ENCODE assay signal across 33 cellular contexts in the genomic region with DNA sequence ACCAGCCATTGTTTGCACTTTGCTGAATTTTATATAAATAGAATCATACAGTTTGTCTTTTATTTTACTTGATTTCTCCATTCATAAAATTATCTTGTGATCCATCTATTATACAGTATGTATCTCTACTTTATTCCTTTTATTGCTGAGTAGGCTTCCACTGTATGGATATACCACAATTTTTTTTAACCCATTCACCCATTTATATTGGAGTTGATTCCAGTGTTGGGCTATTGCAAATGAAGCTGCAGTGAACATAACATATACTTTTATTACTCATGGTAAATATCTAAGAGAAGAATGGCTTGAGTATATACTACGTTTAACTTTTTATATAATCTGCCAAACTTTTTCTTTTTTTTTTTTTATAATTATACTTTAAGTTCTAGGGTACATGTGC.
DNase-seq lines count a peak whose midpoint lies in the region; ATAC-seq, FAIRE-seq and TF ChIP-seq lines count a peak whose summit lies in the region.
"Had no signal": no experiment of that assay in that cellular context is flagged by ENCODE, and none has a peak within 500 bp of the region (broad histone marks: within the 10 kb centered on the region; RNA-seq: fewer than 3 reads in every experiment).

No MANE protein-coding gene starts in this region.

- peaks cover 0 to 4% of the 10 kb centered on the region in 2 experiments; a peak in 2 of 4 replicates for H3K4me1 ChIP-seq in SK-N-SH (ENCODE audit: control insufficient read depth in 1 of 2, insufficient read depth in 2 of 2, low read depth in 1 of 2, low read length in 1 of 2)
- peaks cover 0 to 2% of the 10 kb centered on the region in 2 experiments; a peak in 1 of 5 replicates for H3K4me1 ChIP-seq in K562 (replicated peaks in 1 of 2; ENCODE audit: control insufficient read depth in 2 of 2, insufficient read depth in 2 of 2, low read length in 2 of 2)
- H3K4me1 ChIP-seq: BLaER1; BLaER1 treated with 17β-estradiol and CSF1 and Interleukin-3, amounts not matched to agents 10 nM and 100 nM; Caco-2 had no signal

- WGBS in SK-N-SH (ENCODE audit: low lambda C conversion rate), result 20% methylated on average over 1 of the region's 1 CpG
- 0% methylated on average over 1 of the region's 1 CpG for WGBS in K562 (ENCODE audit: insufficient coverage, low coverage, missing lambda C conversion rate)

- H3K4me1 Mint-ChIP-seq in nephron progenitor cell, result no peaks in the 10 kb centered on the region
- H3K4me1 Mint-ChIP-seq: B cell; CD14-positive monocyte; CD4-positive, alpha-beta memory T cell; CD4-positive, CD25-positive, alpha-beta regulatory T cell; CD8-positive, alpha-beta memory T cell had no signal

- H4K20me1 ChIP-seq in SK-N-SH (ENCODE audit: insufficient read depth) (no peaks in the 10 kb centered on the region), K562 (replicated peaks; ENCODE audit: control insufficient read depth, insufficient read depth, low read length) (no peaks in the 10 kb centered on the region)
- H4K20me1 ChIP-seq: BLaER1; BLaER1 treated with 17β-estradiol and CSF1 and Interleukin-3, amounts not matched to agents 10 nM and 100 nM had no signal

- no peak for TF ChIP-seq POLR2A in K562 (conservative IDR thresholded peaks at IDR 0.05)

- TF ChIP-seq EP300 in SK-N-SH (IDR thresholded peaks at IDR 0.05; ENCODE audit: borderline replicate concordance in 1 of 2, low read depth in 1 of 2, low read length in 1 of 2) (no peak), K562 (IDR thresholded peaks at IDR 0.05; ENCODE audit: low read length) (no peak)

- POLR2A ChIA-PET in SK-N-SH (lab: Yijun Ruan, JAX), result no interaction called here
- POLR2A ChIA-PET in K562 (lab: Yijun Ruan, JAX), result no interaction called here

- H3K4me3 ChIP-seq in SK-N-SH (ENCODE audit: low read depth in 2 of 2, low read length in 1 of 2), result no peak overlapping the region
- no peak overlapping the region for H3K4me3 ChIP-seq in K562
- H3K4me3 ChIP-seq: A549; BLaER1; BLaER1 treated with 17β-estradiol and CSF1 and Interleukin-3, amounts not matched to agents 10 nM and 100 nM had no signal

- no peak overlapping the region for H2AFZ ChIP-seq in SK-N-SH (ENCODE audit: low read depth)
- no peak overlapping the region for H2AFZ ChIP-seq in K562 (ENCODE audit: low read depth, low read length)

- in situ Hi-C loops in K562 (cut with MboI), result no loop called here

- no peak for FAIRE-seq in K562 (lab: Jason Lieb, UNC)
- FAIRE-seq: A204.1, A549, D721Med had no signal

- TF ChIP-seq RAD21 in SK-N-SH (IDR thresholded peaks at IDR 0.05; ENCODE audit: low read length), result no peak
- no peak for TF ChIP-seq RAD21 in K562 (CRISPR knock-in tag; conservative IDR thresholded peaks at IDR 0.05 in 1 of 2, IDR thresholded peaks at IDR 0.05 in 1 of 2)

- CTCF ChIA-PET in SK-N-SH (lab: Yijun Ruan, JAX) (no interaction called here), K562 (lab: Yijun Ruan, JAX; ENCODE audit: low intra/inter-chr PET ratio) (no interaction called here)

- no peaks in the 10 kb centered on the region for H3K9me2 ChIP-seq in SK-N-SH

- no peak for DNase-seq in SK-N-SH
- no peak for DNase-seq in K562 (ENCODE audit: extremely low read depth in 1 of 4, low spot score in 3 of 4)
- DNase-seq in nephron progenitor cell, result no peak
- DNase-seq: 8988T; ACHN; AML-193; BE2C; C1 segment of cervical spinal cord; Caco-2; Calu3; CD4-positive, alpha-beta memory T cell; CD4-positive, alpha-beta T cell; CD4-positive, CD25-positive, alpha-beta regulatory T cell; CD8-positive, alpha-beta memory T cell; CD8-positive, alpha-beta T cell; COR-L47; DMS 273 treated with DMSO at 0.1 percent for 48 hours; DMS153; DMS53; DMS79; DMS79 treated with DMSO at 0.1 percent for 48 hours; DND-41; EL had no signal

- H3K27ac ChIP-seq in SK-N-SH (ENCODE audit: low read depth in 2 of 2, low read length in 1 of 2) (no peak overlapping the region), K562 (ENCODE audit: extremely low read depth, low read depth, low read length) (no peak overlapping the region)
- H3K27ac ChIP-seq: 22Rv1; A549; BLaER1; BLaER1 treated with 17β-estradiol and CSF1 and Interleukin-3, amounts not matched to agents 10 nM and 100 nM; C4-2B had no signal

- peaks cover 13% of the 10 kb centered on the region for H3F3A ChIP-seq in SK-N-SH (replicated peaks; ENCODE audit: insufficient read depth)

- H3K27me3 ChIP-seq in SK-N-SH (ENCODE audit: insufficient read depth), result no peaks in the 10 kb centered on the region
- no peaks in the 10 kb centered on the region for H3K27me3 ChIP-seq in K562 (ENCODE audit: control insufficient read depth in 2 of 2, insufficient read depth in 2 of 2, low read length in 2 of 2)
- H3K27me3 ChIP-seq: BE2C; BLaER1; BLaER1 treated with 17β-estradiol and CSF1 and Interleukin-3, amounts not matched to agents 10 nM and 100 nM had no signal

- H3K9me3 ChIP-seq in SK-N-SH, result no peaks in the 10 kb centered on the region
- no peaks in the 10 kb centered on the region for H3K9me3 ChIP-seq in K562 (replicated peaks; ENCODE audit: control insufficient read depth, insufficient read depth, low read depth, low read length)
- H3K9me3 ChIP-seq: A549; BE2C; BLaER1; BLaER1 treated with 17β-estradiol and CSF1 and Interleukin-3, amounts not matched to agents 10 nM and 100 nM; Caco-2 had no signal

- H3K9ac ChIP-seq in SK-N-SH, result no peak overlapping the region
- no peak overlapping the region for H3K9ac ChIP-seq in K562 (ENCODE audit: insufficient read depth in 1 of 2, low read depth in 2 of 2, low read length in 2 of 2)
- H3K9ac ChIP-seq: BLaER1; BLaER1 treated with 17β-estradiol and CSF1 and Interleukin-3, amounts not matched to agents 10 nM and 100 nM had no signal

- H3K4me2 ChIP-seq in SK-N-SH (no peak overlapping the region), K562 (ENCODE audit: insufficient read depth, low read length) (no peak overlapping the region)
- H3K4me2 ChIP-seq: A549; BLaER1; BLaER1 treated with 17β-estradiol and CSF1 and Interleukin-3, amounts not matched to agents 10 nM and 100 nM had no signal

- peaks cover 14% of the 10 kb centered on the region for H3K9me3 Mint-ChIP-seq in nephron progenitor cell
- H3K9me3 Mint-ChIP-seq: CD4-positive, alpha-beta T cell had no signal

- H3K36me3 Mint-ChIP-seq in nephron progenitor cell (ENCODE audit: low read depth), result no peaks in the 10 kb centered on the region
- H3K36me3 Mint-ChIP-seq: CD14-positive monocyte; CD4-positive, alpha-beta memory T cell; CD4-positive, CD25-positive, alpha-beta regulatory T cell; CD8-positive, alpha-beta memory T cell; CD8-positive, alpha-beta T cell had no signal

- H3K36me3 ChIP-seq in SK-N-SH (replicated peaks in 1 of 2; ENCODE audit: control insufficient read depth in 1 of 2, insufficient read depth in 2 of 2, low read length in 1 of 2), result no peaks in the 10 kb centered on the region
- no peaks in the 10 kb centered on the region for H3K36me3 ChIP-seq in K562 (ENCODE audit: control insufficient read depth, insufficient read depth, low read length)
- H3K36me3 ChIP-seq: BE2C; BLaER1; BLaER1 treated with 17β-estradiol and CSF1 and Interleukin-3, amounts not matched to agents 10 nM and 100 nM had no signal

- no peaks in the 10 kb centered on the region for H3K27me3 Mint-ChIP-seq in nephron progenitor cell (ENCODE audit: low read depth, poor library complexity)
- H3K27me3 Mint-ChIP-seq: B cell; CD4-positive, alpha-beta memory T cell; CD4-positive, alpha-beta T cell; CD4-positive, CD25-positive, alpha-beta regulatory T cell; CD8-positive, alpha-beta memory T cell had no signal

- no TSS peak for BruUV-seq in K562 (replicated peaks; lab: Mats Ljungman, UMichigan)

- ATAC-seq in SK-N-SH treated with all-trans-retinoic acid at 6 μM for 48 hours (no peak), K562 (no peak)
- ATAC-seq: A549; CD8-positive, alpha-beta T cell had no signal

- no peaks in the 10 kb centered on the region for H3K9me1 ChIP-seq in K562 (ENCODE audit: control insufficient read depth, insufficient read depth, low read length)

- H3K27ac Mint-ChIP-seq in nephron progenitor cell, result no peak overlapping the region
- H3K27ac Mint-ChIP-seq: B cell; CD14-positive monocyte; CD4-positive, alpha-beta memory T cell; CD4-positive, alpha-beta T cell; CD4-positive, CD25-positive, alpha-beta regulatory T cell; CD8-positive, alpha-beta memory T cell; CD8-positive, alpha-beta T cell had no signal

- H3K79me2 ChIP-seq in SK-N-SH (ENCODE audit: insufficient read depth), result no peaks in the 10 kb centered on the region
- no peaks in the 10 kb centered on the region for H3K79me2 ChIP-seq in K562 (ENCODE audit: control insufficient read depth, insufficient read depth, low read length)

- no peak overlapping the region for H3K4me3 Mint-ChIP-seq in nephron progenitor cell
- H3K4me3 Mint-ChIP-seq: B cell; CD14-positive monocyte; CD4-positive, alpha-beta memory T cell; CD4-positive, alpha-beta T cell; CD4-positive, CD25-positive, alpha-beta regulatory T cell; CD8-positive, alpha-beta memory T cell; CD8-positive, alpha-beta T cell had no signal

- TF ChIP-seq CTCF in SK-N-SH (IDR thresholded peaks at IDR 0.05) (no peak), K562 (IDR thresholded peaks at IDR 0.05 in 2 of 3, conservative IDR thresholded peaks at IDR 0.05 in 1 of 3; ENCODE audit: insufficient read depth in 2 of 3, low read depth in 1 of 3, low read length in 3 of 3) (no peak), nephron progenitor cell (IDR thresholded peaks at IDR 0.05) (no peak)

- intact Hi-C loops in K562 (cut with micrococcal nuclease), result no loop called here

TF ChIP-seq in SK-N-SH treated with all-trans-retinoic acid at 6 μM for 48 hours, 23 proteins besides CTCF, POLR2A, EP300 and RAD21:
- TF ChIP-seq ZNF565 (CRISPR knock-in tag; conservative IDR thresholded peaks at IDR 0.05; ENCODE audit: low read depth) (no peak), ZNF8 (CRISPR knock-in tag; IDR thresholded peaks at IDR 0.05) (peak; percentile 95)

TF ChIP-seq in SK-N-SH, 30 proteins besides CTCF, POLR2A, EP300 and RAD21 (continues in another document):
- no peak for TF ChIP-seq IRF3 (IDR thresholded peaks at IDR 0.05; ENCODE audit: low read depth, low read length)

TF ChIP-seq in K562, 482 proteins besides CTCF, POLR2A, EP300 and RAD21:
- TF ChIP-seq NFIC (IDR thresholded peaks at IDR 0.05), result no peak
- no peak for TF ChIP-seq NEUROD1 (IDR thresholded peaks at IDR 0.05; ENCODE audit: borderline replicate concordance, low read depth, low read length, partially characterized antibody)
- TF ChIP-seq PTTG1 (tag; IDR thresholded peaks at IDR 0.05; ENCODE audit: low read depth), result no peak
- TF ChIP-seq SRSF3 (IDR thresholded peaks at IDR 0.05; ENCODE audit: insufficient read depth, low read length), result no peak
- TF ChIP-seq ZNF316 (IDR thresholded peaks at IDR 0.05), result 0 out of 2 replicates have a peak, but pooled peaks have one; percentile 7
- TF ChIP-seq SMARCB1 (IDR thresholded peaks at IDR 0.05; ENCODE audit: insufficient read length, low read depth), result no peak
- TF ChIP-seq GATAD2B (IDR thresholded peaks at IDR 0.05; ENCODE audit: borderline replicate concordance), result no peak
